In the genomic region with DNA sequence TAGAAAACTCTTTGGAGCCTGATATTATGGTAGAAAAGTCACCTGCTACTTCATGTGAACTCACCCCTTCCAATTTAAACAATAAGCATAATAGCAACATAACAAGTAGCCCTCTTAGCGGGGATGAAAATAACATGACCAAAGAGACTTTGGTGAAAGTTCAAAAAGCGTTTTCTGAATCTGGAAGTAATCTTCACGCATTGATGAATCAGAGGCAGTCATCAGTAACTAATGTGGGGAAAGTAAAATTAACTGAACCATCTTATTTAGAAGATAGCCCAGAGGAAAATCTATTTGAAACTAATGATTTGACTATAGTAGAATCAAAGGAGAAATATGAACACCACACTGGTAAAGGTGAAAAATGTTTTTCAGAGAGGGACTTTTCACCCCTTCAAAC, we compare ENCODE assay signal across 22 cellular contexts. TPM values are rescaled to one million over a fixed set of nuclear protein-coding genes. Genes with fewer than 3 reads are reported as not detected.
A peak's percentile ranks its signal among the peaks of the same experiment; 100 is the strongest.
DNase-seq lines count a peak whose midpoint lies in the region; ATAC-seq, FAIRE-seq and TF ChIP-seq lines count a peak whose summit lies in the region.
"Had no signal": no experiment of that assay in that cellular context is flagged by ENCODE, and none has a peak within 500 bp of the region (broad histone marks: within the 10 kb centered on the region; RNA-seq: fewer than 3 reads in every experiment).

No MANE protein-coding gene starts in this region.

- peak overlapping the region; percentile 60 for H3K4me2 ChIP-seq in BLaER1
- H3K4me2 ChIP-seq: A549 had no signal

- peaks cover under 1% of the 10 kb centered on the region; the same call in 1 of the 2 replicates for H3K27me3 Mint-ChIP-seq in HFFc6 (ENCODE audit: insufficient read depth)

- H4K20me1 ChIP-seq in BLaER1, result no peaks in the 10 kb centered on the region

- peak; percentile 76 for FAIRE-seq in islet of Langerhans (lab: Jason Lieb, UNC)
- FAIRE-seq: H1 had no signal

- peak overlapping the region; percentile 52 for H3K27ac Mint-ChIP-seq in HFFc6

- ATAC-seq in HG03432 (IDR thresholded peaks at IDR 0.05; ENCODE audit: unreplicated experiment), result no peak
- ATAC-seq: A549, Panc1 had no signal

- DNase-seq in HFFc6 (no peak), astrocyte of the cerebellum (ENCODE audit: low read depth) (peak; percentile 8), dedifferentiated amniotic fluid mesenchymal stem cell (ENCODE audit: extremely low spot score) (no peak), Peyer's patch (no peak), NCI-H69 (lab: John Stamatoyannopoulos, UW) (no peak)
- DNase-seq: COR-L47, DMS153, GF-D8, KG1, NCI-H1417, NCI-H187, NCI-H2107, NCI-H510A treated with DMSO at 0.1 percent for 48 hours, NCI-H82 had no signal

- no peak overlapping the region for H3K4me3 Mint-ChIP-seq in HFFc6

- H3K27me3 ChIP-seq in BLaER1 (no peaks in the 10 kb centered on the region), Peyer's patch (no peaks in the 10 kb centered on the region)
- H3K27me3 ChIP-seq: SJSA1 had no signal

- no peak overlapping the region for H3K4me3 ChIP-seq in BLaER1
- H3K4me3 ChIP-seq in astrocyte of the cerebellum (ENCODE audit: low read depth, low read length), result no peak overlapping the region
- no peak overlapping the region for H3K4me3 ChIP-seq in Peyer's patch
- H3K4me3 ChIP-seq: A549, SJSA1 had no signal

- H3K4me1 ChIP-seq in BLaER1, result peaks cover 42% of the 10 kb centered on the region
- H3K4me1 ChIP-seq in Peyer's patch, result no peaks in the 10 kb centered on the region
- H3K4me1 ChIP-seq: A549, SJSA1 had no signal

- H3K27ac ChIP-seq in BLaER1 (peak overlapping the region; percentile 24; the same call in 1 of the 2 replicates), Peyer's patch (no peak overlapping the region)
- H3K27ac ChIP-seq: A549, SJSA1 had no signal

- peaks cover 50% of the 10 kb centered on the region for H3K36me3 Mint-ChIP-seq in HFFc6 (ENCODE audit: low read depth)

- in situ Hi-C loops in astrocyte of the cerebellum (cut with HindIII; ENCODE audit: low sequenced_read_pairs), result no loop called here

- peaks cover 44% of the 10 kb centered on the region for H3K4me1 Mint-ChIP-seq in HFFc6 (ENCODE audit: low read depth)

- H3K36me3 ChIP-seq in BLaER1 (peaks cover 75% of the 10 kb centered on the region), Peyer's patch (peaks cover 0 to 3% (median 0%) of the 10 kb centered on the region in 3 donors)

- H3K9me3 Mint-ChIP-seq in HFFc6, result no peaks in the 10 kb centered on the region

- TF ChIP-seq POLR2A in Peyer's patch (IDR thresholded peaks at IDR 0.05), result no peak

- no peaks in the 10 kb centered on the region for H3K9me3 ChIP-seq in BLaER1
- H3K9me3 ChIP-seq in Peyer's patch, result no peaks in the 10 kb centered on the region
- H3K9me3 ChIP-seq: A549, SJSA1 had no signal

- TF ChIP-seq CTCF in HFFc6 (IDR thresholded peaks at IDR 0.05), result no peak
- no peak for TF ChIP-seq CTCF in astrocyte of the cerebellum (IDR thresholded peaks at IDR 0.05; ENCODE audit: low read depth, low read length, missing control alignments)
- TF ChIP-seq CTCF in Peyer's patch (IDR thresholded peaks at IDR 0.05), result no peak

- peak overlapping the region; percentile 6; the same call in 1 of the 2 replicates for H3K9ac ChIP-seq in BLaER1

RNA-seq across cellular contexts. Expression of gene SCG5, which starts 5.1 kb away (rescaled TPM):
- total RNA-seq in HFFc6 (2021; fragmentation: NEBNext Ultra II Directional; extraction: Animal tissue kit (Norgen Biotek cat#: 25700)), result 1 to 10 TPM; 2.6 to 5.5 (median 3.5) TPM
- 10 to 100 TPM in 1 of 4 donors, 1 to 10 TPM in 2, not detected in 1; 2.5 to 17.2 (median 3.2) TPM for total RNA-seq in Peyer's patch

RNA-seq across cellular contexts. Expression of gene ARHGAP11A, which starts 21.1 kb away (rescaled TPM):
- total RNA-seq in HFFc6 (2021; fragmentation: NEBNext Ultra II Directional; extraction: Animal tissue kit (Norgen Biotek cat#: 25700)), result 10 to 100 TPM; 24.9 to 95.0 (median 74.6) TPM
- 10 to 100 TPM in 1 of 4 donors, 1 to 10 TPM in 3; 3.2 to 22.3 (median 6.3) TPM for total RNA-seq in Peyer's patch

RNA-seq across cellular contexts. Expression of gene GOLGA8N, which starts 43.2 kb away (rescaled TPM):
- total RNA-seq in HFFc6 (2021; fragmentation: NEBNext Ultra II Directional; extraction: Animal tissue kit (Norgen Biotek cat#: 25700)), result 1 to 10 TPM in 1 of 6 experiments, under 1 TPM in 5; 0.37 to 1.4 (median 0.51) TPM
- total RNA-seq in Peyer's patch, result 10 to 100 TPM in 3 of 4 donors, 1 to 10 TPM in 1; 9.8 to 61.9 (median 16.6) TPM
- total RNA-seq: HT-29 had no signal

Comparison
In these comparisons a context has a peak if more than half of its experiments do, and no peak if none do; other contexts are left out.
1. RNA of gene GOLGA8N, which starts 43.2 kb away (total RNA-seq): 9.8 to 61.9 TPM in Peyer's patch; 0.37 to 1.4 TPM in HFFc6; every median in the first group is over 4 times any median in the second.